Comparison of ENCODE assay signal across 19 cellular contexts in the genomic region with DNA sequence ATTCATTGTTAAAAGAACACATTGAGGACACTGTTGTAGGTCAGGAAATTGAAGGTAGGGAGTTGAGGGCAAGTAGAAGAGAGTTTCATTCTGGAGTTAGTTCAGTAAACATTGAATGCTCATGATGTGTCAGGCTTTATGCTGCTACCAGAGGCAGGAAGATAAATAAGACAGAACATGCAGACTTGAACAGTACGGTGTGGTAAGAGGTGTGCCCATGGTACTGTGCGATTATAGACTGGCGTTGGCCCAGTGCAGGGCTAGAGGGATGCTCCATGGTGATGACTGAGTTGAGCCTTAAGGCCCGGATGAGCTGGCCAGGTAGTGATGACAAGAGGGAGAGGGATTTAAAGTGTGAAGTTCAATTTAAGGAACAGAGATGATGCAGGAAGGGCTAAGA.
"Had no signal": no experiment of that assay in that cellular context is flagged by ENCODE, and none has a peak within 500 bp of the region (broad histone marks: within the 10 kb centered on the region; RNA-seq: fewer than 3 reads in every experiment).

No MANE protein-coding gene starts in this region.

- ATAC-seq: activated naive CD4-positive, alpha-beta T cell treated with anti-CD3 and anti-CD28 coated beads, Interleukin-2, amount 50 U/mL, for 72 hours; body of pancreas had no signal

- H3K9me3 ChIP-seq: body of pancreas, left ventricle myocardium inferior, right atrium auricular region, stomach had no signal

- H3K4me3 Mint-ChIP-seq: endodermal cell, type B pancreatic cell had no signal

- H3K27me3 Mint-ChIP-seq: type B pancreatic cell had no signal

- H3K27me3 ChIP-seq: body of pancreas, right atrium auricular region, stomach had no signal

- H3K9me3 Mint-ChIP-seq: activated naive CD4-positive, alpha-beta T cell treated with anti-CD3 and anti-CD28 coated beads, Interleukin-2, amount 50 U/mL, for 72 hours; endodermal cell; type B pancreatic cell had no signal

- DNase-seq: activated CD4-positive, alpha-beta T cell treated with anti-CD3 and anti-CD28 coated beads for 1 hour; activated CD8-positive, alpha-beta memory T cell treated with anti-CD3 and anti-CD28 coated beads for 24 hours; activated CD8-positive, alpha-beta memory T cell treated with anti-CD3 and anti-CD28 coated beads, Interleukin-2, amount 50 U/mL, for 48 hours; activated effector memory CD4-positive, alpha-beta T cell treated with anti-CD3 and anti-CD28 coated beads, Interleukin-2, amount 50 U/mL, for 16 hours; activated T-cell treated with anti-CD3 and anti-CD28 coated beads, Interleukin-2, amount 50 U/mL, for 48 hours; body of pancreas; dorsolateral prefrontal cortex; endodermal cell; erythroblast; head of caudate nucleus; left ventricle myocardium inferior; mammary epithelial cell; midbrain; occipital lobe; posterior cingulate gyrus; stomach had no signal

- H3K27ac Mint-ChIP-seq: activated naive CD4-positive, alpha-beta T cell treated with anti-CD3 and anti-CD28 coated beads, Interleukin-2, amount 50 U/mL, for 72 hours; endodermal cell; type B pancreatic cell had no signal

- H3K27ac ChIP-seq: body of pancreas, left ventricle myocardium inferior, right atrium auricular region, stomach had no signal

- H3K4me3 ChIP-seq: body of pancreas, dorsolateral prefrontal cortex, left ventricle myocardium inferior, right atrium auricular region, stomach had no signal

- H3K36me3 ChIP-seq: left ventricle myocardium inferior, right atrium auricular region, stomach had no signal

- H3K36me3 Mint-ChIP-seq: activated naive CD4-positive, alpha-beta T cell treated with anti-CD3 and anti-CD28 coated beads, Interleukin-2, amount 50 U/mL, for 72 hours; type B pancreatic cell had no signal
